In genomic region chr12:69919565-69919964, GRCh38 we compare ENCODE assay signal across 18 cellular contexts.
"Had no signal": no experiment of that assay in that cellular context is flagged by ENCODE, and none has a peak within 500 bp of the region (broad histone marks: within the 10 kb centered on the region; RNA-seq: fewer than 3 reads in every experiment).

No MANE protein-coding gene starts in this region.

- H3K4me1 ChIP-seq: psoas muscle, right lobe of liver, spleen, stomach had no signal

- DNase-seq: effector memory CD4-positive, alpha-beta T cell; foreskin melanocyte; head of caudate nucleus; hippocampal formation; naive thymus-derived CD8-positive, alpha-beta T cell; psoas muscle; retina; right lobe of liver; spleen; stimulated activated CD4-positive, alpha-beta T cell treated with anti-CD3 and anti-CD28 coated beads, Interleukin-15, amount 100 ng/mL, for 24 hours; stimulated activated CD4-positive, alpha-beta T cell treated with anti-CD3 and anti-CD28 coated beads, Interleukin-1b, Interleukin-23, amount 100 ng/mL, for 48 hours; stimulated activated CD4-positive, alpha-beta T cell treated with anti-CD3 and anti-CD28 coated beads, Interleukin-4, amount 100 ng/mL, for 24 hours; stomach; substantia nigra had no signal

- H3K27me3 ChIP-seq: neutrophil, right lobe of liver, spleen, stomach had no signal

- H3K9me3 ChIP-seq: neutrophil, psoas muscle, right lobe of liver, spleen, stomach, thoracic aorta had no signal

- H3K4me3 ChIP-seq: psoas muscle, right lobe of liver, spleen, stomach, thoracic aorta had no signal

- H3K27ac ChIP-seq: epithelial cell of prostate, neutrophil, psoas muscle, right lobe of liver, spleen, stomach, thoracic aorta had no signal

- ATAC-seq: naive thymus-derived CD8-positive, alpha-beta T cell; psoas muscle; stimulated activated memory B cell treated with anti-CD40 and anti-IgM and Interleukin-4, amounts not matched to agents 10 μg/mL and 1 μg/mL and 100 μg/mL, for 72 hours had no signal

- H3K36me3 ChIP-seq: neutrophil, right lobe of liver, spleen, stomach, thoracic aorta had no signal
